9 cellular contexts compared by ENCODE assay signal in the genomic region with DNA sequence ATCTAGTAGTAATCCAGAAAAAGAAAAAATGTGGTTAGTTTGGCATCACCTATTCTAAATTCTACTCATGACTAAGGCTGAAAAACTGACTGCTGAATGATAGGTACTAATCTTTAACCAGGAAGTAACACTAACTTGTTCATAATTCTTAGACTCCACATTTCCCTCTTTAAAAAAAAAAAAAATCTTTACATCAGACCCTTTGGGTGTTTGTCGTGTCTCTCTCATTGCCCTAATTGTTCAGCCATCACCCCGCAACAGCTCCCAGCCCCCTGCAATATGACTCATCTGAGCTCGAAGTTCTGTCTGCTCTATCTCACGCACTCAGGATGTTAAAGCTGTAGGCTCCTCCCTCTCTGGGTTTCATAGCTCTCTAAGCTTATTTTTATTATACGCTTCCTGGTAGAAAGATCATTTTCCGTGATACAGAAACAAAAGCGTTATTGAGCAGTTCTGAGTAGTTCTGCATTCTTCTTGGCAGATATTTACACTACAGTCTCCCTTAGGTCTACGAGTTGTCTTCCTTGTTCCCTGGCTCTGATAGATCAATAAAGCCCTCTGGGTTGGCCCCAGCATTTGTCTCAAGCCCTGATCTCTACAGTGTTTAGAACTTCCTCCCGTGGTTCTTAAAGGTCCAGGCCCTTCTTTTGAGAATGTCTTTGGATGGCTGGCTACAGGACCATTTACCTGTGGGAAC.
A peak's percentile ranks its signal among the peaks of the same experiment; 100 is the strongest.
DNase-seq lines count a peak whose midpoint lies in the region; ATAC-seq and TF ChIP-seq lines count a peak whose summit lies in the region.
"Had no signal": no experiment of that assay in that cellular context is flagged by ENCODE, and none has a peak within 500 bp of the region (broad histone marks: within the 10 kb centered on the region; RNA-seq: fewer than 3 reads in every experiment).

No MANE protein-coding gene starts in this region.

- peak overlapping the region; percentile 72 for H3K27ac Mint-ChIP-seq in chondrocyte (ENCODE audit: unreplicated experiment)

- H3K79me2 ChIP-seq in parathyroid adenoma = no peaks in the 10 kb centered on the region

- no peaks in the 10 kb centered on the region for H4K20me1 ChIP-seq in BLaER1 treated with 17β-estradiol and CSF1 and Interleukin-3, amounts not matched to agents 10 nM and 100 nM

- intact Hi-C loops in upper lobe of right lung (cut with DNase I) = no loop called here

- H2AFZ ChIP-seq in parathyroid adenoma = peak overlapping the region; percentile 82

- H3K4me3 Mint-ChIP-seq in chondrocyte (ENCODE audit: unreplicated experiment) = peak overlapping the region; percentile 37

- peak overlapping the region in 8 of 11 experiments; percentile 3 to 38 (median 18); a peak in 11 of 22 replicates for H3K4me2 ChIP-seq in BLaER1 treated with 17β-estradiol and CSF1 and Interleukin-3, amounts not matched to agents 10 nM and 100 nM
- no peak overlapping the region for H3K4me2 ChIP-seq in parathyroid adenoma (ENCODE audit: low read length)

- no peak overlapping the region for H3K9ac ChIP-seq in BLaER1 treated with 17β-estradiol and CSF1 and Interleukin-3, amounts not matched to agents 10 nM and 100 nM
- no peak overlapping the region for H3K9ac ChIP-seq in parathyroid adenoma

- ATAC-seq in GM19455 (IDR thresholded peaks at IDR 0.05; ENCODE audit: unreplicated experiment) (peak; percentile 95), HG03571 (IDR thresholded peaks at IDR 0.05; ENCODE audit: unreplicated experiment) (peak; percentile 94), upper lobe of right lung (peak; percentile 71)

- H3K9me3 ChIP-seq in BLaER1 treated with 17β-estradiol and CSF1 and Interleukin-3, amounts not matched to agents 10 nM and 100 nM (replicated peaks in 1 of 11) = peaks cover 0 to 10% (median 0%) of the 10 kb centered on the region in 11 experiments; a peak in 3 of 22 replicates
- H3K9me3 ChIP-seq in parathyroid adenoma (ENCODE audit: control insufficient read depth, low read length) (no peaks in the 10 kb centered on the region), upper lobe of right lung (no peaks in the 10 kb centered on the region)
- H3K9me3 ChIP-seq: uterus had no signal

- H3K27me3 Mint-ChIP-seq in chondrocyte (ENCODE audit: low read depth) = no peaks in the 10 kb centered on the region

- no peaks in the 10 kb centered on the region for H3K9me3 Mint-ChIP-seq in chondrocyte (ENCODE audit: low read depth)

- DNase-seq in activated CD4-positive, CD25-positive, alpha-beta regulatory T cell (lab: John Stamatoyannopoulos, UW) = peak; percentile 29 to 56 (median 41)
- no peak for DNase-seq in chondrocyte (ENCODE audit: low spot score)
- DNase-seq in upper lobe of right lung = no peak
- DNase-seq in NCI-H1417 treated with DMSO at 0.1 percent for 48 hours (lab: John Stamatoyannopoulos, UW) = no peak

- H3K4me1 Mint-ChIP-seq in chondrocyte (ENCODE audit: low read depth) = peaks cover 18% of the 10 kb centered on the region

- H3K36me3 Mint-ChIP-seq in chondrocyte (ENCODE audit: low read depth) = no peaks in the 10 kb centered on the region

- no peak overlapping the region for H3K4me3 ChIP-seq in BLaER1 treated with 17β-estradiol and CSF1 and Interleukin-3, amounts not matched to agents 10 nM and 100 nM
- H3K4me3 ChIP-seq in parathyroid adenoma (ENCODE audit: low read depth, low read length) (no peak overlapping the region), upper lobe of right lung (peak overlapping the region; percentile 28)
- H3K4me3 ChIP-seq: uterus had no signal

- no peaks in the 10 kb centered on the region for H3K27me3 ChIP-seq in BLaER1 treated with 17β-estradiol and CSF1 and Interleukin-3, amounts not matched to agents 10 nM and 100 nM
- no peaks in the 10 kb centered on the region for H3K27me3 ChIP-seq in parathyroid adenoma (ENCODE audit: control insufficient read depth, insufficient read depth, low read length)
- H3K27me3 ChIP-seq in upper lobe of right lung = no peaks in the 10 kb centered on the region
- H3K27me3 ChIP-seq: uterus had no signal

- H3K4me1 ChIP-seq in BLaER1 treated with 17β-estradiol and CSF1 and Interleukin-3, amounts not matched to agents 10 nM and 100 nM = peaks cover 27 to 41% (median 36%) of the 10 kb centered on the region in 10 experiments
- H3K4me1 ChIP-seq in parathyroid adenoma = peaks cover 5% of the 10 kb centered on the region
- peaks cover 8% of the 10 kb centered on the region for H3K4me1 ChIP-seq in upper lobe of right lung
- H3K4me1 ChIP-seq: uterus had no signal

- H3K36me3 ChIP-seq in BLaER1 treated with 17β-estradiol and CSF1 and Interleukin-3, amounts not matched to agents 10 nM and 100 nM = no peaks in the 10 kb centered on the region
- H3K36me3 ChIP-seq in parathyroid adenoma (ENCODE audit: control insufficient read depth, insufficient read depth, low read length) = no peaks in the 10 kb centered on the region
- no peaks in the 10 kb centered on the region for H3K36me3 ChIP-seq in upper lobe of right lung
- H3K36me3 ChIP-seq: uterus had no signal

- no peak overlapping the region for H3K27ac ChIP-seq in BLaER1 treated with 17β-estradiol and CSF1 and Interleukin-3, amounts not matched to agents 10 nM and 100 nM
- H3K27ac ChIP-seq in parathyroid adenoma (peak overlapping the region; percentile 1), upper lobe of right lung (no peak overlapping the region)

- TF ChIP-seq CTCF in chondrocyte (IDR thresholded peaks at IDR 0.05) = no peak
- TF ChIP-seq CTCF in parathyroid adenoma (IDR thresholded peaks at IDR 0.05) = no peak
- no peak for TF ChIP-seq CTCF in upper lobe of right lung (IDR thresholded peaks at IDR 0.05)

Comparison
In these comparisons a context has a peak if more than half of its experiments do, and no peak if none do; other contexts are left out.
1. DNase-seq: peak in activated CD4-positive, CD25-positive, alpha-beta regulatory T cell (4 of 4); none in chondrocyte (single experiment), upper lobe of right lung (single experiment) and NCI-H1417 treated with DMSO at 0.1 percent for 48 hours (single experiment).
2. Peak in every context shown above with its lines, with median percentiles within 50 percentile points of each other: ATAC-seq.